20 cellular contexts compared by ENCODE assay signal in genomic region chr9:107106416-107106815, GRCh38.
DNase-seq lines count a peak whose midpoint lies in the region; ATAC-seq and TF ChIP-seq lines count a peak whose summit lies in the region.
"Had no signal": no experiment of that assay in that cellular context is flagged by ENCODE, and none has a peak within 500 bp of the region (broad histone marks: within the 10 kb centered on the region; RNA-seq: fewer than 3 reads in every experiment).

No MANE protein-coding gene starts in this region.

- H3K36me3 ChIP-seq in psoas muscle (ENCODE audit: insufficient read depth in 1 of 2, low read depth in 1 of 2), result no peaks in the 10 kb centered on the region
- H3K36me3 ChIP-seq: BE2C, BLaER1 had no signal

- H3K4me3 Mint-ChIP-seq in chondrocyte (ENCODE audit: unreplicated experiment), result no peak overlapping the region
- H3K4me3 Mint-ChIP-seq: CD14-positive monocyte; CD4-positive, alpha-beta memory T cell; CD4-positive, CD25-positive, alpha-beta regulatory T cell; CD8-positive, alpha-beta memory T cell had no signal

- H3K9me3 Mint-ChIP-seq in chondrocyte (ENCODE audit: low read depth), result no peaks in the 10 kb centered on the region
- H3K9me3 Mint-ChIP-seq: CD4-positive, alpha-beta memory T cell had no signal

- H3K27ac ChIP-seq in psoas muscle, result peak overlapping the region; percentile 50
- H3K27ac ChIP-seq: BLaER1 had no signal

- intact Hi-C loops in psoas muscle (cut with DNase I), result no loop called here

- H3K36me3 Mint-ChIP-seq in chondrocyte (ENCODE audit: low read depth), result no peaks in the 10 kb centered on the region
- H3K36me3 Mint-ChIP-seq: CD14-positive monocyte; CD4-positive, alpha-beta memory T cell; CD4-positive, CD25-positive, alpha-beta regulatory T cell; CD8-positive, alpha-beta memory T cell had no signal

- no peaks in the 10 kb centered on the region for H3K27me3 ChIP-seq in psoas muscle (ENCODE audit: insufficient read depth in 3 of 3, low read length in 2 of 3)
- H3K27me3 ChIP-seq: BE2C, BLaER1 had no signal

- peak in 3 of 4 donors; percentile 57 to 73 (median 67) for ATAC-seq in psoas muscle
- ATAC-seq: GM12878 had no signal

- 44 to 52% (median 46%) methylated on average over 3 of the region's 3 CpGs for WGBS in psoas muscle, 3 donors

- H3K4me3 ChIP-seq in psoas muscle, result no peak overlapping the region
- H3K4me3 ChIP-seq: BLaER1, GM12878 had no signal

- no peak overlapping the region for H3K27ac Mint-ChIP-seq in chondrocyte (ENCODE audit: unreplicated experiment)
- H3K27ac Mint-ChIP-seq: CD14-positive monocyte; CD4-positive, alpha-beta memory T cell; CD4-positive, CD25-positive, alpha-beta regulatory T cell; CD8-positive, alpha-beta memory T cell had no signal

- no peaks in the 10 kb centered on the region for H3K4me1 Mint-ChIP-seq in chondrocyte (ENCODE audit: low read depth)
- H3K4me1 Mint-ChIP-seq: CD14-positive monocyte; CD4-positive, alpha-beta memory T cell; CD4-positive, CD25-positive, alpha-beta regulatory T cell; CD8-positive, alpha-beta memory T cell had no signal

- peaks cover 22% of the 10 kb centered on the region for H3K27me3 Mint-ChIP-seq in chondrocyte (ENCODE audit: low read depth)

- no peaks in the 10 kb centered on the region for H3K9me3 ChIP-seq in psoas muscle
- H3K9me3 ChIP-seq: BE2C, BLaER1 had no signal

- DNase-seq in NCI-H524 (lab: John Stamatoyannopoulos, UW) (peak; percentile 27 to 66), NCI-H524 treated with DMSO at 0.1 percent for 48 hours (lab: John Stamatoyannopoulos, UW) (no peak), psoas muscle (no peak), NCI-H1105 treated with DMSO at 0.1 percent for 48 hours (lab: John Stamatoyannopoulos, UW) (no peak), chondrocyte (ENCODE audit: low spot score) (no peak)
- DNase-seq: 8988T; ACHN; BE2C; C1 segment of cervical spinal cord; CD4-positive, alpha-beta memory T cell; CD4-positive, CD25-positive, alpha-beta regulatory T cell; CD8-positive, alpha-beta memory T cell; COR-L47; DMS153; DND-41; EL; GDM1 had no signal

- H3K4me1 ChIP-seq in psoas muscle, result peaks cover 29% of the 10 kb centered on the region
- H3K4me1 ChIP-seq: BE2C, BLaER1 had no signal

- TF ChIP-seq CTCF in psoas muscle (IDR thresholded peaks at IDR 0.05) (no peak), chondrocyte (IDR thresholded peaks at IDR 0.05) (no peak)

Comparison
In these comparisons a context has a peak if more than half of its experiments do, and no peak if none do; other contexts are left out.
1. DNase-seq: peak in NCI-H524 (2 of 2); none in NCI-H524 treated with DMSO at 0.1 percent for 48 hours (single experiment), psoas muscle (0 of 2), NCI-H1105 treated with DMSO at 0.1 percent for 48 hours (single experiment) and chondrocyte (single experiment).